In genomic region chr15:94230886-94231727, GRCh38 we compare ENCODE assay signal across 8 cellular contexts. TPM values are rescaled to one million over a fixed set of nuclear protein-coding genes. Genes with fewer than 3 reads are reported as not detected.
DNase-seq lines count a peak whose midpoint lies in the region; ATAC-seq, FAIRE-seq and TF ChIP-seq lines count a peak whose summit lies in the region.

Gene MCTP2, plus strand, starts transcription at chr15:94231561. Its CDS starts 66,705 bp downstream, at chr15:94298266.

- peak; percentile 7 for TF ChIP-seq CTCF in GM12873 (IDR thresholded peaks at IDR 0.05; ENCODE audit: insufficient read depth, low read depth, low read length, missing control alignments)
- no peak for TF ChIP-seq CTCF in colonic mucosa (IDR thresholded peaks at IDR 0.05)
- no peak for TF ChIP-seq CTCF in right lobe of liver (IDR thresholded peaks at IDR 0.05)

- H3K4me1 ChIP-seq in colonic mucosa (no peaks in the 10 kb centered on the region), right lobe of liver (peaks cover 0 to 15% (median 0%) of the 10 kb centered on the region in 4 donors)

- H3K4me3 ChIP-seq in colonic mucosa (peak within 1 kb of the TSS; percentile 67), right lobe of liver (peak within 1 kb of the TSS; percentile 49 to 64 (median 61))

- 1% methylated on average over 23 of the region's 66 CpGs for WGBS in right lobe of liver (ENCODE audit: insufficient coverage, low coverage, low lambda C conversion rate, missing lambda C conversion rate)

- FAIRE-seq in GM19239 (lab: Jason Lieb, UNC) = no peak

- H3K27me3 ChIP-seq in colonic mucosa (no peaks in the 10 kb centered on the region), right lobe of liver (no peaks in the 10 kb centered on the region)

- H3K9me3 ChIP-seq in colonic mucosa (no peaks in the 10 kb centered on the region), right lobe of liver (no peaks in the 10 kb centered on the region)

- H3K36me3 ChIP-seq in colonic mucosa (no peaks in the 10 kb centered on the region), right lobe of liver (no peaks in the 10 kb centered on the region)

- H3K27ac ChIP-seq in colonic mucosa = peak within 1 kb of the TSS; percentile 93
- H3K27ac ChIP-seq in right lobe of liver = peak within 1 kb of the TSS; percentile 63 to 69 (median 63)

- TF ChIP-seq POLR2A in right lobe of liver (IDR thresholded peaks at IDR 0.05) = peak; percentile 17

- intact Hi-C loops in colonic mucosa (cut with DNase I) (no loop called here), right lobe of liver (cut with DNase I) (no loop called here)

- peak; percentile 66 for ATAC-seq in HG02678 (IDR thresholded peaks at IDR 0.05; ENCODE audit: unreplicated experiment)
- peak; percentile 93 to 97 (median 95) for ATAC-seq in right lobe of liver

- H3K9ac ChIP-seq in colonic mucosa (ENCODE audit: low read depth in 2 of 2, low read length in 2 of 2) = peak within 1 kb of the TSS; percentile 85 to 93

- DNase-seq in NCI-H146 (lab: John Stamatoyannopoulos, UW) (peak; percentile 68), colonic mucosa (peak; percentile 92), right lobe of liver (peak; percentile 84 to 88 (median 85)), GM19239 (ENCODE audit: insufficient read length, low spot score) (no peak)
- DNase-seq in activated CD4-positive, CD25-positive, alpha-beta regulatory T cell (lab: John Stamatoyannopoulos, UW) = peak; percentile 39 to 74 (median 56)
- DNase-seq in stimulated activated CD8-positive, alpha-beta memory T cell treated with anti-CD3 and anti-CD28 coated beads, Interleukin-12 subunit alpha, Interleukin-12 subunit beta, amount 100 ng/mL, for 4 hours (ENCODE audit: low read depth) = peak; percentile 77

RNA-seq across cellular contexts. Expression of gene MCTP2, which starts in this region (rescaled TPM):
- total RNA-seq in colonic mucosa (10 to 100 TPM; 56.4 to 88.3 TPM), right lobe of liver (1 to 10 TPM; 1.8 to 5.3 (median 2.9) TPM)

Comparison
In these comparisons a context has a peak if more than half of its experiments do, and no peak if none do; other contexts are left out.
1. RNA of gene MCTP2 (total RNA-seq): 56.4 to 88.3 TPM in colonic mucosa; 1.8 to 5.3 TPM in right lobe of liver; every median in the first group is over 4 times any median in the second.